In genomic region chrX:68895339-68896250, GRCh38 we compare ENCODE assay signal across 1 cellular context.
TF ChIP-seq lines count a peak whose summit lies in the region.

No MANE protein-coding gene starts in this region.

TF ChIP-seq in GM23338, 12 proteins besides CTCF, POLR2A, EP300 and RAD21 (continued from another document):
- TF ChIP-seq, protein P1, sequence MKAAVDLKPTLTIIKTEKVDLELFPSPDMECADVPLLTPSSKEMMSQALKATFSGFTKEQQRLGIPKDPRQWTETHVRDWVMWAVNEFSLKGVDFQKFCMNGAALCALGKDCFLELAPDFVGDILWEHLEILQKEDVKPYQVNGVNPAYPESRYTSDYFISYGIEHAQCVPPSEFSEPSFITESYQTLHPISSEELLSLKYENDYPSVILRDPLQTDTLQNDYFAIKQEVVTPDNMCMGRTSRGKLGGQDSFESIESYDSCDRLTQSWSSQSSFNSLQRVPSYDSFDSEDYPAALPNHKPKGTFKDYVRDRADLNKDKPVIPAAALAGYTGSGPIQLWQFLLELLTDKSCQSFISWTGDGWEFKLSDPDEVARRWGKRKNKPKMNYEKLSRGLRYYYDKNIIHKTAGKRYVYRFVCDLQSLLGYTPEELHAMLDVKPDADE (IDR thresholded peaks at IDR 0.05): no peak
- TF ChIP-seq JUNB (IDR thresholded peaks at IDR 0.05; ENCODE audit: unreplicated experiment) (no peak), ZNF114 (CRISPR knock-in tag; IDR thresholded peaks at IDR 0.05) (no peak), POLR2AphosphoS5 (IDR thresholded peaks at IDR 0.05; ENCODE audit: low read depth) (no peak), EZH2 (IDR thresholded peaks at IDR 0.05; ENCODE audit: low read depth, unreplicated experiment) (no peak)
TF ChIP-seq in GM23338: peak in this region for 0.
